Comparison of ENCODE assay signal across 18 cellular contexts in genomic region chr3:42914771-42915515, GRCh38. TPM values are rescaled to one million over a fixed set of nuclear protein-coding genes. Genes with fewer than 3 reads are reported as not detected.
DNase-seq lines count a peak whose midpoint lies in the region; ATAC-seq, FAIRE-seq and TF ChIP-seq lines count a peak whose summit lies in the region.
"Had no signal": no experiment of that assay in that cellular context is flagged by ENCODE, and none has a peak within 500 bp of the region (broad histone marks: within the 10 kb centered on the region; RNA-seq: fewer than 3 reads in every experiment).

No MANE protein-coding gene starts in this region.

- no peaks in the 10 kb centered on the region for H3K27me3 ChIP-seq in mammary epithelial cell (ENCODE audit: insufficient read depth, low read length)
- H3K27me3 ChIP-seq in astrocyte (ENCODE audit: insufficient read depth, low read length): no peaks in the 10 kb centered on the region
- H3K27me3 ChIP-seq in iPS-20b (ENCODE audit: insufficient read depth, low read length): no peaks in the 10 kb centered on the region
- H3K27me3 ChIP-seq: BLaER1, SJCRH30 had no signal

- POLR2A ChIA-PET in MCF 10A (lab: Yijun Ruan, JAX) (interaction anchor here (1.0 kb wide), 1 partner anchor 315 kb away, joined by 3 read pairs; the partner anchor contains the start of gene NKTR), GM10248 (lab: Yijun Ruan, JAX) (no interaction called here)

- in situ Hi-C loops in mammary epithelial cell (cut with MboI; ENCODE audit: low sequenced_read_pairs in 2 of 2): no loop called here

- H4K20me1 ChIP-seq in mammary epithelial cell (ENCODE audit: insufficient read depth, low read length) (no peaks in the 10 kb centered on the region), astrocyte (ENCODE audit: insufficient read depth, low read length) (no peaks in the 10 kb centered on the region)
- H4K20me1 ChIP-seq: BLaER1 had no signal

- FAIRE-seq in astrocyte (lab: Jason Lieb, UNC): no peak
- FAIRE-seq: GM12891 had no signal

- BruUV-seq in MCF 10A (replicated peaks; lab: Mats Ljungman, UMichigan): no TSS peak
- BruUV-seq in mammary epithelial cell (replicated peaks; lab: Mats Ljungman, UMichigan): no TSS peak

- H3K36me3 ChIP-seq in mammary epithelial cell (ENCODE audit: insufficient read depth, low read length): no peaks in the 10 kb centered on the region
- H3K36me3 ChIP-seq in astrocyte (ENCODE audit: insufficient read depth, low read length): peaks cover 3% of the 10 kb centered on the region
- H3K36me3 ChIP-seq in iPS-20b (ENCODE audit: insufficient read depth, low read depth, low read length): no peaks in the 10 kb centered on the region
- H3K36me3 ChIP-seq: BLaER1, SJCRH30 had no signal

- H3K9me3 ChIP-seq in mammary epithelial cell (replicated peaks; ENCODE audit: insufficient read depth, low read length): peaks cover 22% of the 10 kb centered on the region
- H3K9me3 ChIP-seq in astrocyte (ENCODE audit: insufficient read depth, low read depth, low read length): peaks cover 29% of the 10 kb centered on the region
- peaks cover 65% of the 10 kb centered on the region for H3K9me3 ChIP-seq in iPS-20b (ENCODE audit: insufficient read depth, low read depth, low read length)
- H3K9me3 ChIP-seq: SJCRH30 had no signal

- no peak overlapping the region for H3K4me3 Mint-ChIP-seq in MCF 10A (ENCODE audit: unreplicated experiment)
- H3K4me3 Mint-ChIP-seq in astrocyte (ENCODE audit: unreplicated experiment): no peak overlapping the region
- no peak overlapping the region for H3K4me3 Mint-ChIP-seq in CD14-positive monocyte

- H3K36me3 Mint-ChIP-seq in MCF 10A (ENCODE audit: insufficient read depth, unreplicated experiment) (no peaks in the 10 kb centered on the region), astrocyte (ENCODE audit: low read depth, unreplicated experiment) (peaks cover 11% of the 10 kb centered on the region), CD14-positive monocyte (peaks cover 9 to 16% of the 10 kb centered on the region in 2 donors)

- 75% methylated on average over 8 of the region's 8 CpGs for WGBS in mammary epithelial cell (ENCODE audit: low coverage, missing lambda C conversion rate)

- H3K9me3 Mint-ChIP-seq in MCF 10A (ENCODE audit: unreplicated experiment) (peaks cover 29% of the 10 kb centered on the region), astrocyte (ENCODE audit: unreplicated experiment) (peaks cover 42% of the 10 kb centered on the region), CD14-positive monocyte (peaks cover 37 to 71% (median 55%) of the 10 kb centered on the region in 7 donors)

- H3K27ac ChIP-seq in mammary epithelial cell (ENCODE audit: insufficient read depth, low read depth, low read length): no peak overlapping the region
- H3K27ac ChIP-seq in astrocyte (ENCODE audit: low read depth, low read length): no peak overlapping the region
- no peak overlapping the region for H3K27ac ChIP-seq in iPS-20b (ENCODE audit: low read length)
- H3K27ac ChIP-seq: 22Rv1, BLaER1, SJCRH30 had no signal

- no peak overlapping the region for H3K27ac Mint-ChIP-seq in MCF 10A (ENCODE audit: low read depth, unreplicated experiment)
- peak overlapping the region; percentile 34 for H3K27ac Mint-ChIP-seq in astrocyte (ENCODE audit: unreplicated experiment)
- H3K27ac Mint-ChIP-seq in CD14-positive monocyte: no peak overlapping the region

- H3K4me1 ChIP-seq in mammary epithelial cell (ENCODE audit: insufficient read depth, low read length) (no peaks in the 10 kb centered on the region), astrocyte (ENCODE audit: insufficient read depth, low read length) (no peaks in the 10 kb centered on the region), iPS-20b (ENCODE audit: insufficient read depth, low read length) (no peaks in the 10 kb centered on the region)
- H3K4me1 ChIP-seq: BLaER1, SJCRH30 had no signal

- CTCF ChIA-PET in MCF 10A (lab: Yijun Ruan, JAX): no interaction called here
- CTCF ChIA-PET in mammary epithelial cell (lab: Charles Lee; ENCODE audit: low non-redundant PET): no interaction called here
- CTCF ChIA-PET in GM10248 (lab: Yijun Ruan, JAX): no interaction called here

- H3K9ac ChIP-seq in mammary epithelial cell (ENCODE audit: insufficient read depth, low read length) (no peak overlapping the region), astrocyte (ENCODE audit: low read length) (no peak overlapping the region), iPS-20b (ENCODE audit: low read depth, low read length) (no peak overlapping the region)
- H3K9ac ChIP-seq: BLaER1 had no signal

- TF ChIP-seq CTCF in MCF 10A (IDR thresholded peaks at IDR 0.05; ENCODE audit: unreplicated experiment) (no peak), mammary epithelial cell (conservative IDR thresholded peaks at IDR 0.05 in 1 of 2, IDR thresholded peaks at IDR 0.05 in 1 of 2; ENCODE audit: extremely low read depth in 1 of 2, insufficient read depth in 1 of 2, low read depth in 1 of 2, low read length in 2 of 2) (no peak), astrocyte (IDR thresholded peaks at IDR 0.05; ENCODE audit: insufficient read depth, low read depth, low read length) (no peak), GM10248 (IDR thresholded peaks at IDR 0.05; ENCODE audit: control extremely low read depth, extremely low read depth, low read depth, missing control alignments) (no peak), CD14-positive monocyte (IDR thresholded peaks at IDR 0.05) (no peak)

- intact Hi-C loops in MCF 10A (cut with micrococcal nuclease): no loop called here
- intact Hi-C loops in mammary epithelial cell (cut with micrococcal nuclease): no loop called here
- intact Hi-C loops in CD14-positive monocyte (cut with micrococcal nuclease): no loop called here

- no peaks in the 10 kb centered on the region for H3K4me1 Mint-ChIP-seq in MCF 10A (ENCODE audit: insufficient read depth, unreplicated experiment)
- no peaks in the 10 kb centered on the region for H3K4me1 Mint-ChIP-seq in astrocyte (ENCODE audit: low read depth, unreplicated experiment)
- no peaks in the 10 kb centered on the region for H3K4me1 Mint-ChIP-seq in CD14-positive monocyte

- dilution Hi-C loops in mammary epithelial cell (cut with HindIII; ENCODE audit: low sequenced_read_pairs): no loop called here

- H3K27me3 Mint-ChIP-seq in MCF 10A (ENCODE audit: insufficient read depth, unreplicated experiment) (no peaks in the 10 kb centered on the region), astrocyte (ENCODE audit: low read depth, unreplicated experiment) (no peaks in the 10 kb centered on the region), CD14-positive monocyte (ENCODE audit: low read depth in 3 of 3) (peaks cover 0 to 2% (median 1%) of the 10 kb centered on the region in 3 donors)

- DNase-seq in MCF 10A (ENCODE audit: unreplicated experiment) (peak; percentile 4), mammary epithelial cell (no peak), astrocyte (ENCODE audit: low read depth) (no peak), AG08395 (ENCODE audit: low spot score) (no peak), GM10248 (ENCODE audit: extremely low spot score) (no peak), CD14-positive monocyte (ENCODE audit: low spot score) (no peak)
- DNase-seq: DMS153, MV-4-11, NCI-H1417 treated with DMSO at 0.1 percent for 48 hours, NCI-H2029, NCI-H510A, SJCRH30 had no signal

- H2AFZ ChIP-seq in mammary epithelial cell (ENCODE audit: low read depth, low read length): no peak overlapping the region
- no peak overlapping the region for H2AFZ ChIP-seq in astrocyte (ENCODE audit: low read depth, low read length)

- ATAC-seq in HG02623 (IDR thresholded peaks at IDR 0.05; ENCODE audit: unreplicated experiment): no peak

- no peaks in the 10 kb centered on the region for H3K79me2 ChIP-seq in mammary epithelial cell (ENCODE audit: insufficient read depth, low read length)
- no peaks in the 10 kb centered on the region for H3K79me2 ChIP-seq in astrocyte (ENCODE audit: insufficient read depth, low read length)

- H3K4me2 ChIP-seq in mammary epithelial cell (ENCODE audit: insufficient read depth, low read depth, low read length) (no peak overlapping the region), astrocyte (ENCODE audit: low read length) (no peak overlapping the region)
- H3K4me2 ChIP-seq: BLaER1 had no signal

- no peak overlapping the region for H3K4me3 ChIP-seq in mammary epithelial cell (replicated peaks in 1 of 3; ENCODE audit: insufficient read depth in 1 of 3, low read depth in 2 of 3, low read length in 3 of 3)
- no peak overlapping the region for H3K4me3 ChIP-seq in astrocyte (ENCODE audit: insufficient read depth, low read depth, low read length)
- H3K4me3 ChIP-seq in iPS-20b (ENCODE audit: low read length): peak overlapping the region; percentile 20; the same call in 1 of the 2 replicates
- H3K4me3 ChIP-seq: BLaER1, SJCRH30 had no signal

RNA-seq across cellular contexts. Expression of gene ZNF662, which starts 9.0 kb away (rescaled TPM):
- total RNA-seq in MCF 10A (2022): not detected in 2 replicates
- 1 to 10 TPM in 1 of 2 donors, under 1 TPM in 1; 0.47 to 3.8 TPM for total RNA-seq in mammary epithelial cell
- 0.12 TPM for polyA plus RNA-seq in mammary epithelial cell
- not detected for polyA minus RNA-seq in mammary epithelial cell
- total RNA-seq in astrocyte: 0.23 and 0.53 TPM in 2 replicates
- not detected for polyA plus RNA-seq in CD14-positive monocyte
- total RNA-seq: SJCRH30 had no signal

RNA-seq across cellular contexts. Expression of gene CYP8B1, which starts 39.3 kb away (rescaled TPM):
- total RNA-seq in MCF 10A (2022) (not detected in 2 replicates), mammary epithelial cell (not detected), astrocyte (not detected in 2 replicates)
- polyA plus RNA-seq in mammary epithelial cell (not detected), CD14-positive monocyte (not detected)
- not detected for polyA minus RNA-seq in mammary epithelial cell
- total RNA-seq: RPMI7951, SJCRH30 had no signal
